In the genomic region with DNA sequence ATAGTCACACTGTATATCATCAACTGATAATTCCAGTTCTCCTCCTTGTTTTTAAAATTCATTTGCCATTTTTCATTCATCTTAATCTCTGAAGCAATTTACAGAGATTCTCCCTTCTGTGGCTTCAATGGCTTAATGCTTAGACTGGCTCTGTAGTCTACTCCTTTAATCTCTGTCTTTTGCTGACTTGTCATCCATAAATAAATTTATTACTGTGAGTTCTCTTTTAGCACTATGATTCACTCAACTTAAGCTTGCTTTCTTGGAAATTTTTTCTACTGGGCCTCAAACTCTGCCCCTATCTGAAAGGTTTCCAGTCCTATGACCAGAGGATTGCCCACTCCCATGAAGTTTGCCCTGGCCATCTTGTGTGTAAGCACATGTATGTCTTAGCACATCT, we compare ENCODE assay signal across 31 cellular contexts.
"Had no signal": no experiment of that assay in that cellular context is flagged by ENCODE, and none has a peak within 500 bp of the region (broad histone marks: within the 10 kb centered on the region; RNA-seq: fewer than 3 reads in every experiment).

No MANE protein-coding gene starts in this region.

- DNase-seq: activated CD4-positive, alpha-beta T cell treated with anti-CD3 and anti-CD28 coated beads for 36 hours; activated CD4-positive, CD25-positive, alpha-beta regulatory T cell; activated CD8-positive, alpha-beta memory T cell treated with anti-CD3 and anti-CD28 coated beads, Interleukin-2, amount 10 ng/mL, durations not matched to agents 7 days and 5 days; activated CD8-positive, alpha-beta T cell treated with anti-CD3 and anti-CD28 coated beads, Interleukin-2, amount 10 ng/mL, durations not matched to agents 7 days and 5 days; activated naive CD4-positive, alpha-beta T cell; activated T-cell treated with anti-CD3 and anti-CD28 coated beads, Interleukin-2, amount 50 U/mL, for 48 hours; anterior cingulate cortex; effector CD8-positive, alpha-beta T cell; foreskin fibroblast; heart left ventricle; hypothalamus; immature natural killer cell; kidney; left colon; mucosa of descending colon; naive B cell; nephron progenitor cell; pancreas; right cardiac atrium; stimulated activated CD4-positive, alpha-beta T cell treated with anti-CD3 and anti-CD28 coated beads, Interleukin-12 subunit alpha, Interleukin-12 subunit beta, amount 100 ng/mL, for 4 hours; stimulated activated CD4-positive, alpha-beta T cell treated with anti-CD3 and anti-CD28 coated beads, Interleukin-4, amount 100 ng/mL, for 1 hour; stimulated activated naive CD8-positive, alpha-beta T cell treated with anti-CD3 and anti-CD28 coated beads, Interleukin-15, Interleukin-2, amounts not matched to agents 100 U/mL and 50 U/mL, for 24 hours; testis; transverse colon had no signal

- H3K9me3 ChIP-seq: heart left ventricle, mucosa of descending colon, pancreas, testis, transverse colon had no signal

- H3K9me3 Mint-ChIP-seq: activated naive CD4-positive, alpha-beta T cell treated with anti-CD3 and anti-CD28 coated beads, Interleukin-2, amount 50 U/mL, for 72 hours; central memory CD8-positive, alpha-beta T cell; immature natural killer cell; memory B cell; naive B cell; nephron progenitor cell had no signal

- H3K27me3 ChIP-seq: heart left ventricle, pancreas, testis, transverse colon had no signal

- H3K27ac Mint-ChIP-seq: activated CD4-positive, alpha-beta T cell treated with anti-CD3 and anti-CD28 coated beads for 36 hours; activated CD8-positive, alpha-beta memory T cell treated with anti-CD3 and anti-CD28 coated beads, Interleukin-2, amount 10 ng/mL, durations not matched to agents 7 days and 5 days; activated CD8-positive, alpha-beta T cell treated with anti-CD3 and anti-CD28 coated beads, Interleukin-2, amount 10 ng/mL, durations not matched to agents 7 days and 5 days; activated naive CD4-positive, alpha-beta T cell treated with anti-CD3 and anti-CD28 coated beads, Interleukin-2, amount 50 U/mL, for 72 hours; immature natural killer cell; memory B cell had no signal

- H3K4me3 Mint-ChIP-seq: activated CD4-positive, alpha-beta T cell treated with anti-CD3 and anti-CD28 coated beads for 36 hours; activated CD8-positive, alpha-beta memory T cell treated with anti-CD3 and anti-CD28 coated beads, Interleukin-2, amount 10 ng/mL, durations not matched to agents 7 days and 5 days; activated CD8-positive, alpha-beta T cell treated with anti-CD3 and anti-CD28 coated beads, Interleukin-2, amount 10 ng/mL, durations not matched to agents 7 days and 5 days; central memory CD8-positive, alpha-beta T cell; immature natural killer cell; memory B cell; naive B cell; nephron progenitor cell had no signal

- H3K4me1 ChIP-seq: testis, transverse colon had no signal

- H3K36me3 ChIP-seq: heart left ventricle, pancreas, transverse colon had no signal

- H3K4me3 ChIP-seq: heart left ventricle, mucosa of descending colon, pancreas, testis, transverse colon had no signal

- H3K27me3 Mint-ChIP-seq: activated CD4-positive, alpha-beta T cell treated with anti-CD3 and anti-CD28 coated beads for 36 hours; activated CD8-positive, alpha-beta memory T cell treated with anti-CD3 and anti-CD28 coated beads, Interleukin-2, amount 10 ng/mL, durations not matched to agents 7 days and 5 days; central memory CD8-positive, alpha-beta T cell; memory B cell; naive B cell had no signal

- H3K4me1 Mint-ChIP-seq: activated CD4-positive, alpha-beta T cell treated with anti-CD3 and anti-CD28 coated beads for 36 hours; memory B cell; nephron progenitor cell had no signal

- H3K27ac ChIP-seq: epithelial cell of prostate, heart left ventricle, pancreas, testis had no signal

- FAIRE-seq: bronchial epithelial cell, colon, endometrium, kidney, pancreas had no signal
